8 cellular contexts compared by ENCODE assay signal in genomic region chr6:108847738-108848115, GRCh38. TPM values are rescaled to one million over a fixed set of nuclear protein-coding genes. Genes with fewer than 3 reads are reported as not detected.
DNase-seq lines count a peak whose midpoint lies in the region; ATAC-seq, FAIRE-seq and TF ChIP-seq lines count a peak whose summit lies in the region.

No MANE protein-coding gene starts in this region.

- H3K4me2 ChIP-seq in DOHH2 (ENCODE audit: low read length) (peak overlapping the region; percentile 84), PC-3 (ENCODE audit: low read length) (peak overlapping the region; percentile 90)

- H3F3A ChIP-seq in DOHH2 (ENCODE audit: control insufficient read depth, insufficient read depth) (no peaks in the 10 kb centered on the region), PC-3 (ENCODE audit: low read length, unreplicated experiment) (no peaks in the 10 kb centered on the region)

- peak overlapping the region; percentile 82 for H3K4me3 ChIP-seq in DOHH2 (ENCODE audit: low read length)
- H3K4me3 ChIP-seq in PC-3 (ENCODE audit: low read length), result peak overlapping the region; percentile 87
- H3K4me3 ChIP-seq in epithelial cell of esophagus (ENCODE audit: low read length), result peak overlapping the region; percentile 75
- peak overlapping the region; percentile 61 to 90 (median 82) for H3K4me3 ChIP-seq in pancreas

- peak overlapping the region; percentile 94 for H2AFZ ChIP-seq in PC-3 (ENCODE audit: low read length)

- H3K27me3 ChIP-seq in DOHH2 (ENCODE audit: control insufficient read depth, low read length), result no peaks in the 10 kb centered on the region
- no peaks in the 10 kb centered on the region for H3K27me3 ChIP-seq in PC-3 (ENCODE audit: low read length)
- no peaks in the 10 kb centered on the region for H3K27me3 ChIP-seq in pancreas

- TF ChIP-seq CTCF in DOHH2 (IDR thresholded peaks at IDR 0.05; ENCODE audit: low read depth, low read length, poor library complexity, severe bottlenecking) (no peak), PC-3 (conservative IDR thresholded peaks at IDR 0.05; ENCODE audit: low read depth, low read length) (no peak), epithelial cell of esophagus (IDR thresholded peaks at IDR 0.05; ENCODE audit: insufficient read depth, low read depth, low read length, missing control alignments) (no peak), pancreas (IDR thresholded peaks at IDR 0.05) (no peak)

- H3K36me3 ChIP-seq in DOHH2 (ENCODE audit: control insufficient read depth, low read length), result no peaks in the 10 kb centered on the region
- H3K36me3 ChIP-seq in PC-3 (ENCODE audit: low read depth, low read length), result no peaks in the 10 kb centered on the region
- no peaks in the 10 kb centered on the region for H3K36me3 ChIP-seq in pancreas

- WGBS in pancreas, 2 donors, result 39 to 44% methylated on average over 12 of the region's 12 CpGs

- peaks cover 12% of the 10 kb centered on the region for H3K4me1 ChIP-seq in DOHH2 (ENCODE audit: control insufficient read depth, low read length)
- peaks cover 5% of the 10 kb centered on the region; the same call in 1 of the 2 replicates for H3K4me1 ChIP-seq in PC-3 (ENCODE audit: insufficient read depth, low read length)
- H3K4me1 ChIP-seq in pancreas, result peaks cover 0 to 9% (median 0%) of the 10 kb centered on the region in 3 donors

- BruUV-seq in PC-3 (replicated peaks; lab: Mats Ljungman, UMichigan), result TSS peak; percentile 31

- H3K27ac ChIP-seq in DOHH2 (ENCODE audit: low read depth, low read length), result no peak overlapping the region
- H3K27ac ChIP-seq in PC-3 (ENCODE audit: low read length), result no peak overlapping the region
- H3K27ac ChIP-seq in pancreas, result peak overlapping the region; percentile 42 to 63 (median 57)

- H3K9me2 ChIP-seq in DOHH2 (replicated peaks; ENCODE audit: control insufficient read depth, low read length), result no peaks in the 10 kb centered on the region
- no peaks in the 10 kb centered on the region for H3K9me2 ChIP-seq in PC-3 (replicated peaks; ENCODE audit: low read length)

- POLR2A ChIA-PET in PC-3 (lab: Charles Lee; ENCODE audit: unreplicated experiment), result interaction anchor here (0.6 to 1.0 kb wide), 4 partner anchors 38 to 506 kb away, joined by 3 to 4 read pairs (median 4); partner anchors contain the start of gene FOXO3

- H3K79me2 ChIP-seq in DOHH2 (ENCODE audit: control insufficient read depth, low read length) (no peaks in the 10 kb centered on the region), PC-3 (ENCODE audit: low read length) (no peaks in the 10 kb centered on the region)

- DNase-seq in PC-3 (no peak), epithelial cell of esophagus (ENCODE audit: low read depth) (no peak), pancreas (no peak), midbrain (lab: John Stamatoyannopoulos, UW) (no peak), germinal center (ENCODE audit: low spot score) (no peak)
- no peak for DNase-seq in stimulated activated CD4-positive, alpha-beta T cell treated with anti-CD3 and anti-CD28 coated beads, Interleukin-4, amount 100 ng/mL, for 4 hours

- intact Hi-C loops in PC-3 (cut with micrococcal nuclease) (no loop called here), pancreas (cut with DNase I) (no loop called here)

- peak overlapping the region; percentile 65; the same call in 1 of the 2 replicates for H3K9ac ChIP-seq in PC-3 (ENCODE audit: low read length)

- no peak for ATAC-seq in PC-3
- peak in 2 of 4 donors; percentile 1 to 5 for ATAC-seq in pancreas
- no peak for ATAC-seq in HG03354 (IDR thresholded peaks at IDR 0.05; ENCODE audit: poor library complexity, severe bottlenecking, unreplicated experiment)

- FAIRE-seq in pancreas (lab: Jason Lieb, UNC), result no peak

- no peaks in the 10 kb centered on the region for H3K9me3 ChIP-seq in DOHH2 (ENCODE audit: control insufficient read depth, insufficient read depth, low read length)
- no peaks in the 10 kb centered on the region for H3K9me3 ChIP-seq in PC-3 (ENCODE audit: low read length)
- H3K9me3 ChIP-seq in pancreas, result no peaks in the 10 kb centered on the region

- H4K20me1 ChIP-seq in DOHH2 (ENCODE audit: control insufficient read depth, insufficient read depth, low read depth, low read length), result no peaks in the 10 kb centered on the region
- no peaks in the 10 kb centered on the region for H4K20me1 ChIP-seq in PC-3 (ENCODE audit: low read length)

- CTCF ChIA-PET in PC-3 (lab: Charles Lee), result interaction anchor here (0.7 to 1.0 kb wide), 3 partner anchors 10 to 45 kb away, joined by 3 to 4 read pairs (median 3); no protein-coding TSS in a partner anchor

RNA-seq across cellular contexts. Expression of gene ARMC2, which starts 0.5 kb away (rescaled TPM):
- total RNA-seq in PC-3 (2014; rRNA removed) (0.29 and 1.1 TPM in 2 replicates), pancreas (1 to 10 TPM; 2.3 to 4.1 (median 2.5) TPM)
- polyA plus RNA-seq in pancreas, result 1 to 10 TPM; 1.4 to 2.5 TPM

Comparison
In these comparisons a context has a peak if more than half of its experiments do, and no peak if none do; other contexts are left out.
1. H3K27ac ChIP-seq: peak in pancreas (4 of 4); none in DOHH2 (single experiment) and PC-3 (single experiment).
2. Peak in every context shown above with its lines, with median percentiles within 50 percentile points of each other: H3K4me3 ChIP-seq.